Comparison of ENCODE assay signal across 22 cellular contexts in the genomic region with DNA sequence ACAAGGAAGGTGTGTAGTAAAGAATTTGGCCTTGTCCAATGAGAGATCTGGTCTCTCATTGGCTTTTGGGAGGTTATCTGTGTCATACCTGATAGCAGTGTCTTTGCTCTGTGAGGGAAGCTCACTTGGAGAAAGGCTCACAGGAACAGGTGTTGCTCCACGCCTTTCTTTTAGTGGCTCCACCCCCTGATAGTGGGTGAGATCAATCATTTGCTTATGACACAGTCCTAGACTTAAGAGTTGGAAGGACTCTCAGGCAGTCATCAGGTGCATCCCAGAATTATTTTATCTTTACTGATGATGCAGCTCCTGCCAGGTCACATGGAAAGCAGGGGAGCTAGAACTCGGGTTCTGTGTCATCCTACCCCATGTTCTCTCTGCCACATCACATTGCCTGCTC. TPM values are rescaled to one million over a fixed set of nuclear protein-coding genes. Genes with fewer than 3 reads are reported as not detected.
A peak's percentile ranks its signal among the peaks of the same experiment; 100 is the strongest.
DNase-seq lines count a peak whose midpoint lies in the region; ATAC-seq and TF ChIP-seq lines count a peak whose summit lies in the region.
"Had no signal": no experiment of that assay in that cellular context is flagged by ENCODE, and none has a peak within 500 bp of the region (broad histone marks: within the 10 kb centered on the region; RNA-seq: fewer than 3 reads in every experiment).

No MANE protein-coding gene starts in this region.

- H3K27ac ChIP-seq in colonic mucosa, result peak overlapping the region; percentile 69

- no peaks in the 10 kb centered on the region for H3K36me3 ChIP-seq in colonic mucosa

- DNase-seq in activated naive CD8-positive, alpha-beta T cell treated with anti-CD3 and anti-CD28 coated beads, Interleukin-2, amount 50 U/mL, for 24 hours, result no peak
- no peak for DNase-seq in activated naive CD8-positive, alpha-beta T cell treated with anti-CD3 and anti-CD28 coated beads for 36 hours
- DNase-seq in colonic mucosa (peak; percentile 80), mucosa of gallbladder (ENCODE audit: low spot score) (peak; percentile 40), NCI-H526 treated with DMSO at 0.1 percent for 48 hours (lab: John Stamatoyannopoulos, UW) (no peak), foreskin fibroblast (no peak)
- DNase-seq in activated CD8-positive, alpha-beta memory T cell treated with anti-CD3 and anti-CD28 coated beads, Interleukin-2, amount 10 ng/mL, durations not matched to agents 7 days and 5 days, result no peak
- DNase-seq: 8988T; AML-193; C1 segment of cervical spinal cord; CD8-positive, alpha-beta T cell; HCEC 1CT; KBM-7; MM.1S; NCI-H1048; NCI-H1417 treated with DMSO at 0.1 percent for 48 hours; NCI-H187; NCI-H446; NCI-H526; Right ventricle myocardium superior had no signal

- intact Hi-C loops in colonic mucosa (cut with DNase I), result no loop called here

- no peak overlapping the region for H3K4me3 ChIP-seq in colonic mucosa
- no peak overlapping the region for H3K4me3 ChIP-seq in foreskin fibroblast (ENCODE audit: low read depth in 1 of 2, low read length in 2 of 2)
- H3K4me3 ChIP-seq: GM23338 had no signal

- peak; percentile 20 for ATAC-seq in activated naive CD8-positive, alpha-beta T cell treated with anti-CD3 and anti-CD28 coated beads, Interleukin-2, amount 50 U/mL, for 24 hours
- no peak for ATAC-seq in activated CD8-positive, alpha-beta memory T cell treated with anti-CD3 and anti-CD28 coated beads, Interleukin-2, amount 10 ng/mL, durations not matched to agents 7 days and 5 days
- no peak for ATAC-seq in HG03442 (IDR thresholded peaks at IDR 0.05; ENCODE audit: unreplicated experiment)
- ATAC-seq: CD8-positive, alpha-beta T cell; GM23338 had no signal

- H3K4me1 Mint-ChIP-seq in activated naive CD8-positive, alpha-beta T cell treated with anti-CD3 and anti-CD28 coated beads, Interleukin-2, amount 50 U/mL, for 24 hours, result peaks cover 29% of the 10 kb centered on the region
- peaks cover 43% of the 10 kb centered on the region for H3K4me1 Mint-ChIP-seq in activated naive CD8-positive, alpha-beta T cell treated with anti-CD3 and anti-CD28 coated beads for 36 hours
- H3K4me1 Mint-ChIP-seq in activated CD8-positive, alpha-beta memory T cell treated with anti-CD3 and anti-CD28 coated beads, Interleukin-2, amount 10 ng/mL, durations not matched to agents 7 days and 5 days, result peaks cover 12% of the 10 kb centered on the region

- H3K27ac Mint-ChIP-seq in activated naive CD8-positive, alpha-beta T cell treated with anti-CD3 and anti-CD28 coated beads, Interleukin-2, amount 50 U/mL, for 24 hours, result no peak overlapping the region
- H3K27ac Mint-ChIP-seq in activated naive CD8-positive, alpha-beta T cell treated with anti-CD3 and anti-CD28 coated beads for 36 hours, result no peak overlapping the region
- H3K27ac Mint-ChIP-seq in activated CD8-positive, alpha-beta memory T cell treated with anti-CD3 and anti-CD28 coated beads, Interleukin-2, amount 10 ng/mL, durations not matched to agents 7 days and 5 days, result no peak overlapping the region
- H3K27ac Mint-ChIP-seq: CD8-positive, alpha-beta T cell; GM23338 had no signal

- H3K27me3 ChIP-seq in colonic mucosa, result no peaks in the 10 kb centered on the region

- no peaks in the 10 kb centered on the region for H3K9me3 Mint-ChIP-seq in activated naive CD8-positive, alpha-beta T cell treated with anti-CD3 and anti-CD28 coated beads, Interleukin-2, amount 50 U/mL, for 24 hours
- H3K9me3 Mint-ChIP-seq in activated naive CD8-positive, alpha-beta T cell treated with anti-CD3 and anti-CD28 coated beads for 36 hours, result no peaks in the 10 kb centered on the region
- H3K9me3 Mint-ChIP-seq in activated CD8-positive, alpha-beta memory T cell treated with anti-CD3 and anti-CD28 coated beads, Interleukin-2, amount 10 ng/mL, durations not matched to agents 7 days and 5 days (ENCODE audit: low read depth), result no peaks in the 10 kb centered on the region
- H3K9me3 Mint-ChIP-seq: CD8-positive, alpha-beta T cell; GM23338 had no signal

- H3K9ac ChIP-seq in colonic mucosa (ENCODE audit: low read depth in 2 of 2, low read length in 2 of 2), result peak overlapping the region in 1 of 2 donors; percentile 35

- H3K36me3 Mint-ChIP-seq in activated naive CD8-positive, alpha-beta T cell treated with anti-CD3 and anti-CD28 coated beads, Interleukin-2, amount 50 U/mL, for 24 hours (ENCODE audit: low read depth), result peaks cover 9% of the 10 kb centered on the region
- peaks cover 28% of the 10 kb centered on the region for H3K36me3 Mint-ChIP-seq in activated naive CD8-positive, alpha-beta T cell treated with anti-CD3 and anti-CD28 coated beads for 36 hours
- peaks cover 4% of the 10 kb centered on the region for H3K36me3 Mint-ChIP-seq in activated CD8-positive, alpha-beta memory T cell treated with anti-CD3 and anti-CD28 coated beads, Interleukin-2, amount 10 ng/mL, durations not matched to agents 7 days and 5 days

- H3K4me1 ChIP-seq in colonic mucosa, result peaks cover 6% of the 10 kb centered on the region

- H3K27me3 Mint-ChIP-seq in activated naive CD8-positive, alpha-beta T cell treated with anti-CD3 and anti-CD28 coated beads, Interleukin-2, amount 50 U/mL, for 24 hours, result no peaks in the 10 kb centered on the region
- no peaks in the 10 kb centered on the region for H3K27me3 Mint-ChIP-seq in activated naive CD8-positive, alpha-beta T cell treated with anti-CD3 and anti-CD28 coated beads for 36 hours
- no peaks in the 10 kb centered on the region for H3K27me3 Mint-ChIP-seq in activated CD8-positive, alpha-beta memory T cell treated with anti-CD3 and anti-CD28 coated beads, Interleukin-2, amount 10 ng/mL, durations not matched to agents 7 days and 5 days

- TF ChIP-seq CTCF in colonic mucosa (IDR thresholded peaks at IDR 0.05) (no peak), foreskin fibroblast (IDR thresholded peaks at IDR 0.05; ENCODE audit: low read depth, low read length) (no peak)

- CTCF ChIA-PET in activated CD8-positive, alpha-beta memory T cell treated with anti-CD3 and anti-CD28 coated beads, Interleukin-2, amount 10 ng/mL, durations not matched to agents 7 days and 5 days (lab: Charles Lee), result interaction anchor here (0.9 kb wide), 1 partner anchor 70 kb away, joined by 4 read pairs; no protein-coding TSS in a partner anchor

- no peak overlapping the region for H3K4me3 Mint-ChIP-seq in activated naive CD8-positive, alpha-beta T cell treated with anti-CD3 and anti-CD28 coated beads, Interleukin-2, amount 50 U/mL, for 24 hours
- no peak overlapping the region for H3K4me3 Mint-ChIP-seq in activated naive CD8-positive, alpha-beta T cell treated with anti-CD3 and anti-CD28 coated beads for 36 hours
- H3K4me3 Mint-ChIP-seq in activated CD8-positive, alpha-beta memory T cell treated with anti-CD3 and anti-CD28 coated beads, Interleukin-2, amount 10 ng/mL, durations not matched to agents 7 days and 5 days, result no peak overlapping the region
- H3K4me3 Mint-ChIP-seq: CD8-positive, alpha-beta T cell; GM23338 had no signal

- no peaks in the 10 kb centered on the region for H3K9me3 ChIP-seq in colonic mucosa

RNA-seq across cellular contexts. Expression of a gene that starts 59.4 kb away (rescaled TPM):
- total RNA-seq in activated naive CD8-positive, alpha-beta T cell treated with anti-CD3 and anti-CD28 coated beads for 36 hours, result 100 to 1,000 TPM; 145 to 154 TPM
- 10 to 100 TPM; 60.6 to 77.4 TPM for total RNA-seq in colonic mucosa
- 37.8 TPM for total RNA-seq in mucosa of gallbladder
- 10 to 100 TPM; 17.2 to 20.4 TPM for total RNA-seq in activated CD8-positive, alpha-beta memory T cell treated with anti-CD3 and anti-CD28 coated beads, Interleukin-2, amount 10 ng/mL, durations not matched to agents 7 days and 5 days

Comparison
In these comparisons a context has a peak if more than half of its experiments do, and no peak if none do; other contexts are left out.
1. DNase-seq: peak in colonic mucosa (single experiment) and mucosa of gallbladder (single experiment); none in activated naive CD8-positive, alpha-beta T cell treated with anti-CD3 and anti-CD28 coated beads, Interleukin-2, amount 50 U/mL, for 24 hours (single experiment), activated naive CD8-positive, alpha-beta T cell treated with anti-CD3 and anti-CD28 coated beads for 36 hours (single experiment), NCI-H526 treated with DMSO at 0.1 percent for 48 hours (single experiment), activated CD8-positive, alpha-beta memory T cell treated with anti-CD3 and anti-CD28 coated beads, Interleukin-2, amount 10 ng/mL, durations not matched to agents 7 days and 5 days (single experiment) and foreskin fibroblast (0 of 2).